In genomic region chr22:30763815-30764686, GRCh38 we compare ENCODE assay signal across 9 cellular contexts.
DNase-seq lines count a peak whose midpoint lies in the region; ATAC-seq and TF ChIP-seq lines count a peak whose summit lies in the region.
"Had no signal": no experiment of that assay in that cellular context is flagged by ENCODE, and none has a peak within 500 bp of the region (broad histone marks: within the 10 kb centered on the region; RNA-seq: fewer than 3 reads in every experiment).

No MANE protein-coding gene starts in this region.

- dilution Hi-C loops in mammary epithelial cell (cut with HindIII; ENCODE audit: low sequenced_read_pairs): loop anchor here (5.0 to 10.0 kb wide), 2 partner anchors 68 to 141 kb away; no protein-coding TSS in a partner anchor

- H3K4me1 ChIP-seq in mammary epithelial cell (ENCODE audit: insufficient read depth, low read length): peaks cover 3% of the 10 kb centered on the region
- H3K4me1 ChIP-seq: BLaER1 treated with 17β-estradiol and CSF1 and Interleukin-3, amounts not matched to agents 10 nM and 100 nM had no signal

- CTCF ChIA-PET in mammary epithelial cell (lab: Charles Lee; ENCODE audit: low non-redundant PET): interaction anchor here (0.5 to 1.0 kb wide), 9 partner anchors 9 to 529 kb away, joined by 3 to 9 read pairs (median 4); partner anchors contain the start of gene SELENOM

- H3K36me3 ChIP-seq in mammary epithelial cell (ENCODE audit: insufficient read depth, low read length): no peaks in the 10 kb centered on the region
- H3K36me3 ChIP-seq: BLaER1 treated with 17β-estradiol and CSF1 and Interleukin-3, amounts not matched to agents 10 nM and 100 nM had no signal

- peak; percentile 59 to 77 for TF ChIP-seq CTCF in mammary epithelial cell (conservative IDR thresholded peaks at IDR 0.05 in 1 of 2, IDR thresholded peaks at IDR 0.05 in 1 of 2; ENCODE audit: extremely low read depth in 1 of 2, insufficient read depth in 1 of 2, low read depth in 1 of 2, low read length in 2 of 2)

- H3K9me3 ChIP-seq in mammary epithelial cell (replicated peaks; ENCODE audit: insufficient read depth, low read length): no peaks in the 10 kb centered on the region
- H3K9me3 ChIP-seq: BLaER1 treated with 17β-estradiol and CSF1 and Interleukin-3, amounts not matched to agents 10 nM and 100 nM had no signal

- BruUV-seq in mammary epithelial cell (replicated peaks; lab: Mats Ljungman, UMichigan): no TSS peak

- intact Hi-C loops in mammary epithelial cell (cut with micrococcal nuclease) (loop anchor here (1.0 to 10.0 kb wide), 7 partner anchors 39 to 471 kb away; no protein-coding TSS in a partner anchor), left colon (cut with DNase I, micrococcal nuclease) (loop anchor here (10.0 kb wide), 2 partner anchors 131 to 151 kb away; no protein-coding TSS in a partner anchor)

- WGBS in mammary epithelial cell (ENCODE audit: low coverage, missing lambda C conversion rate): 34% methylated on average over 10 of the region's 12 CpGs

- H3K27ac ChIP-seq in mammary epithelial cell (ENCODE audit: insufficient read depth, low read depth, low read length): peak overlapping the region; percentile 6
- H3K27ac ChIP-seq: BLaER1 treated with 17β-estradiol and CSF1 and Interleukin-3, amounts not matched to agents 10 nM and 100 nM had no signal

- no peak overlapping the region for H3K4me2 ChIP-seq in mammary epithelial cell (ENCODE audit: insufficient read depth, low read depth, low read length)
- H3K4me2 ChIP-seq: BLaER1 treated with 17β-estradiol and CSF1 and Interleukin-3, amounts not matched to agents 10 nM and 100 nM had no signal

- H3K79me2 ChIP-seq in mammary epithelial cell (ENCODE audit: insufficient read depth, low read length): no peaks in the 10 kb centered on the region

- no peaks in the 10 kb centered on the region for H4K20me1 ChIP-seq in mammary epithelial cell (ENCODE audit: insufficient read depth, low read length)
- H4K20me1 ChIP-seq: BLaER1 treated with 17β-estradiol and CSF1 and Interleukin-3, amounts not matched to agents 10 nM and 100 nM had no signal

- peak; percentile 16 for DNase-seq in NK-92 treated with Interleukin-12 subunit alpha and Interleukin-12 subunit beta, amount 100 ng/mL, for 24 hours (lab: John Stamatoyannopoulos, UW)
- DNase-seq in NK-92 (lab: John Stamatoyannopoulos, UW; ENCODE audit: unreplicated experiment): no peak
- DNase-seq in NCI-H1436 (lab: John Stamatoyannopoulos, UW): peak; percentile 71
- peak; percentile 38 for DNase-seq in T follicular helper cell (ENCODE audit: low read depth)
- peak; percentile 83 for DNase-seq in mammary epithelial cell
- peak; percentile 27 to 39 for DNase-seq in left colon
- DNase-seq in stimulated activated CD4-positive, alpha-beta T cell treated with anti-CD3 and anti-CD28 coated beads, TNF-alpha, amount 100 ng/mL, for 24 hours (ENCODE audit: low read depth in 3 of 3): peak in 2 of 3 experiments; percentile 14 to 25
- DNase-seq in UCSD-AML1 (lab: John Stamatoyannopoulos, UW; ENCODE audit: unreplicated experiment): no peak

- H3K27me3 ChIP-seq in mammary epithelial cell (ENCODE audit: insufficient read depth, low read length): no peaks in the 10 kb centered on the region
- H3K27me3 ChIP-seq: BLaER1 treated with 17β-estradiol and CSF1 and Interleukin-3, amounts not matched to agents 10 nM and 100 nM had no signal

- peak; percentile 78 for ATAC-seq in left colon

- H2AFZ ChIP-seq in mammary epithelial cell (ENCODE audit: low read depth, low read length): no peak overlapping the region

- H3K9ac ChIP-seq in mammary epithelial cell (ENCODE audit: insufficient read depth, low read length): no peak overlapping the region
- H3K9ac ChIP-seq: BLaER1 treated with 17β-estradiol and CSF1 and Interleukin-3, amounts not matched to agents 10 nM and 100 nM had no signal

- in situ Hi-C loops in mammary epithelial cell (cut with MboI; ENCODE audit: low sequenced_read_pairs in 2 of 2): loop anchor here in 1 of 2 donors (5.0 to 25.0 kb wide), 2 partner anchors 158 to 323 kb away; partner anchors contain the start of gene SMTN

- no peak overlapping the region for H3K4me3 ChIP-seq in mammary epithelial cell (replicated peaks in 1 of 3; ENCODE audit: insufficient read depth in 1 of 3, low read depth in 2 of 3, low read length in 3 of 3)
- H3K4me3 ChIP-seq: BLaER1 treated with 17β-estradiol and CSF1 and Interleukin-3, amounts not matched to agents 10 nM and 100 nM had no signal

Comparison
In these comparisons a context has a peak if more than half of its experiments do, and no peak if none do; other contexts are left out.
1. DNase-seq: peak in NK-92 treated with Interleukin-12 subunit alpha and Interleukin-12 subunit beta, amount 100 ng/mL, for 24 hours (single experiment), NCI-H1436 (single experiment), T follicular helper cell (single experiment), mammary epithelial cell (single experiment), left colon (2 of 2) and stimulated activated CD4-positive, alpha-beta T cell treated with anti-CD3 and anti-CD28 coated beads, TNF-alpha, amount 100 ng/mL, for 24 hours (2 of 3); none in NK-92 (single experiment) and UCSD-AML1 (single experiment).